Comparison of ENCODE assay signal across 21 cellular contexts in genomic region chr11:10388096-10388495, GRCh38.
DNase-seq lines count a peak whose midpoint lies in the region; ATAC-seq and TF ChIP-seq lines count a peak whose summit lies in the region.
"Had no signal": no experiment of that assay in that cellular context is flagged by ENCODE, and none has a peak within 500 bp of the region (broad histone marks: within the 10 kb centered on the region; RNA-seq: fewer than 3 reads in every experiment).

No MANE protein-coding gene starts in this region.

- H3K9ac ChIP-seq in mesendoderm (ENCODE audit: low read length) (no peak overlapping the region), stomach smooth muscle (ENCODE audit: low read length in 2 of 2) (peak overlapping the region in 1 of 2 donors; percentile 36)

- H3K79me2 ChIP-seq in mesendoderm (ENCODE audit: control insufficient read depth, insufficient read depth, low read length) (no peaks in the 10 kb centered on the region), OCI-LY7 (ENCODE audit: insufficient read depth, low read depth, low read length) (no peaks in the 10 kb centered on the region)

- H3K23ac ChIP-seq in mesendoderm (ENCODE audit: low read length), result no peak overlapping the region

- CTCF ChIA-PET in OCI-LY7 (lab: Charles Lee; ENCODE audit: unreplicated experiment), result no interaction called here

- POLR2A ChIA-PET in OCI-LY7 (lab: Charles Lee), result interaction anchor here (0.6 to 1.4 kb wide), 2 partner anchors 9 to 184 kb away, joined by 3 to 5 read pairs; no protein-coding TSS in a partner anchor

- no peak overlapping the region for H2AK5ac ChIP-seq in mesendoderm (ENCODE audit: low read length)

- H3K4me3 ChIP-seq in ascending aorta (no peak overlapping the region), mesendoderm (ENCODE audit: low read length) (no peak overlapping the region), stomach smooth muscle (ENCODE audit: low read length in 2 of 2) (peak overlapping the region in 1 of 2 donors; percentile 47), OCI-LY7 (ENCODE audit: low read depth, low read length, poor library complexity, severe bottlenecking) (no peak overlapping the region)
- H3K4me3 ChIP-seq: ovary, spleen had no signal

- no peaks in the 10 kb centered on the region for H3K9me2 ChIP-seq in OCI-LY7 (ENCODE audit: insufficient read depth, low read length)

- no peaks in the 10 kb centered on the region for H4K20me1 ChIP-seq in OCI-LY7 (ENCODE audit: insufficient read depth, low read length)

- TF ChIP-seq CTCF in ascending aorta (IDR thresholded peaks at IDR 0.05), result no peak
- no peak for TF ChIP-seq CTCF in OCI-LY7 (conservative IDR thresholded peaks at IDR 0.05; ENCODE audit: low read length)

- DNase-seq in DMS79 (lab: John Stamatoyannopoulos, UW) (peak; percentile 39), ascending aorta (ENCODE audit: low spot score in 2 of 2) (no peak), mesendoderm (no peak), OCI-LY7 (ENCODE audit: low spot score) (no peak), Ammon's horn (ENCODE audit: low spot score) (no peak)
- no peak for DNase-seq in NK-92 treated with Interleukin-12 subunit alpha and Interleukin-12 subunit beta, amount 100 ng/mL, for 24 hours (lab: John Stamatoyannopoulos, UW)
- DNase-seq: activated B cell treated with CpG ODN at 0.5 μM for 24 hours; activated CD4-positive, alpha-beta memory T cell treated with anti-CD3 and anti-CD28 coated beads, Interleukin-2, amount 10 ng/mL, durations not matched to agents 7 days and 5 days; activated T-cell treated with anti-CD3 and anti-CD28 coated beads, Interleukin-2, amount 50 U/mL, for 24 hours; NCI-H1930; NCI-H510A; SIG-M5; spleen; stimulated activated CD8-positive, alpha-beta memory T cell treated with anti-CD3 and anti-CD28 coated beads, Interleukin-4, amount 100 ng/mL, for 48 hours; T-helper 17 cell had no signal

- no peak overlapping the region for H4K8ac ChIP-seq in mesendoderm (ENCODE audit: low read depth, low read length)

- H2BK5ac ChIP-seq in mesendoderm (ENCODE audit: low read length), result no peak overlapping the region

- H3K27me3 ChIP-seq in ascending aorta (no peaks in the 10 kb centered on the region), mesendoderm (ENCODE audit: insufficient read depth, low read length, poor library complexity) (no peaks in the 10 kb centered on the region), stomach smooth muscle (ENCODE audit: control insufficient read depth in 1 of 2, insufficient read depth in 2 of 2, low read length in 2 of 2) (no peaks in the 10 kb centered on the region)
- H3K27me3 ChIP-seq: brain microvascular endothelial cell, ovary had no signal

- no peaks in the 10 kb centered on the region for H3K9me3 ChIP-seq in ascending aorta
- H3K9me3 ChIP-seq in stomach smooth muscle (ENCODE audit: control insufficient read depth in 2 of 2, low read length in 2 of 2), result no peaks in the 10 kb centered on the region
- H3K9me3 ChIP-seq in OCI-LY7 (ENCODE audit: low read length), result no peaks in the 10 kb centered on the region
- H3K9me3 ChIP-seq: ovary, spleen had no signal

- no TSS peak for BruUV-seq in OCI-LY7 (replicated peaks; lab: Mats Ljungman, UMichigan)

- ATAC-seq in HG02763 (IDR thresholded peaks at IDR 0.05; ENCODE audit: unreplicated experiment), result no peak
- ATAC-seq: activated naive CD4-positive, alpha-beta T cell treated with anti-CD3 and anti-CD28 coated beads, Interleukin-2, amount 50 U/mL, for 72 hours; left lobe of liver; T-helper 17 cell had no signal

- no peak overlapping the region for H2BK15ac ChIP-seq in mesendoderm (replicated peaks; ENCODE audit: low read depth)

- H3K27ac ChIP-seq in ascending aorta, result peak overlapping the region; percentile 49 to 63
- H3K27ac ChIP-seq in mesendoderm (ENCODE audit: low read depth, low read length), result no peak overlapping the region
- peak overlapping the region; percentile 88 for H3K27ac ChIP-seq in stomach smooth muscle (ENCODE audit: low read length)
- no peak overlapping the region for H3K27ac ChIP-seq in OCI-LY7 (ENCODE audit: low read depth, low read length, poor library complexity, severe bottlenecking)
- H3K27ac ChIP-seq: brain microvascular endothelial cell, spleen had no signal

- H3K79me1 ChIP-seq in mesendoderm (ENCODE audit: low read length), result no peaks in the 10 kb centered on the region

- H3K4ac ChIP-seq in mesendoderm (ENCODE audit: low read depth, low read length), result no peak overlapping the region

- H3K4me2 ChIP-seq in mesendoderm (ENCODE audit: low read length) (no peak overlapping the region), OCI-LY7 (ENCODE audit: low read length) (no peak overlapping the region)

- H3K36me3 ChIP-seq in ascending aorta (no peaks in the 10 kb centered on the region), mesendoderm (ENCODE audit: control insufficient read depth, insufficient read depth, low read length) (no peaks in the 10 kb centered on the region), stomach smooth muscle (ENCODE audit: control insufficient read depth in 2 of 2, insufficient read depth in 2 of 2, low read length in 2 of 2) (no peaks in the 10 kb centered on the region), OCI-LY7 (ENCODE audit: insufficient read depth, low read length) (no peaks in the 10 kb centered on the region)
- H3K36me3 ChIP-seq: brain microvascular endothelial cell, ovary, spleen had no signal

- H3K56ac ChIP-seq in mesendoderm (ENCODE audit: low read length), result no peak overlapping the region

- H3K4me1 ChIP-seq in ascending aorta (peaks cover 6 to 24% of the 10 kb centered on the region in 2 donors), mesendoderm (ENCODE audit: control insufficient read depth, low read depth, low read length) (no peaks in the 10 kb centered on the region), stomach smooth muscle (ENCODE audit: control insufficient read depth, insufficient read depth, low read length) (peaks cover 53% of the 10 kb centered on the region), OCI-LY7 (ENCODE audit: insufficient read depth, low read length, poor library complexity, severe bottlenecking) (no peaks in the 10 kb centered on the region)
- H3K4me1 ChIP-seq: spleen had no signal

- intact Hi-C loops in ascending aorta (cut with DNase I), result no loop called here
- intact Hi-C loops in OCI-LY7 (cut with micrococcal nuclease; ENCODE audit: unreplicated experiment), result no loop called here

- peak overlapping the region; percentile 15 for H2BK120ac ChIP-seq in mesendoderm (ENCODE audit: low read depth, low read length)

- no peak overlapping the region for H3K18ac ChIP-seq in mesendoderm (ENCODE audit: low read length)

- no peak overlapping the region for H4K5ac ChIP-seq in mesendoderm (ENCODE audit: low read length)

- no peak overlapping the region for H2AFZ ChIP-seq in OCI-LY7 (ENCODE audit: low read length)

- WGBS in mesendoderm (ENCODE audit: extremely low coverage, insufficient coverage, low lambda C conversion rate), result no CpG with 5 or more reads among the region's 5 CpGs

Comparison
In these comparisons a context has a peak if more than half of its experiments do, and no peak if none do; other contexts are left out.
1. H3K27ac ChIP-seq: peak in ascending aorta (2 of 2) and stomach smooth muscle (single experiment); none in mesendoderm (single experiment) and OCI-LY7 (single experiment).